ENCODE assay signal across 8 cellular contexts in the genomic region with DNA sequence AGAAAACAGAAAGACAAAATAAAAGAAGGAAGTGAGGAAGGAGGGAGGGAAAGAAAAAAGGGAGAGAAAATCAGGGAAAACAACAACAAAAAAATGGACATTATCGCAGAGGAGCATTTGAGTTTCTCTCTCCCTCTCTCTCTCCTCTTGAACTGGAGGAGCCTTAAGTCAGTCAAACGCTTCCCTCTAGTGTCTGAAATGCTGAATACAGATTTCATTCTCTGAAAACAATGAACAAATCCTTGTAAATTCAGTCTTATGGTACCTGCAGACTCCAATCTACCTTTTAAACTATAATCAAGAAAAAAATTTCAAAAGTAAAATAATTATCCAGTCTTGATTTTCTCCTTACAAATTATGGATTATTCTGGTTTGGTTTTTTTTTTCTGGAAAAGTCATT.
DNase-seq lines count a peak whose midpoint lies in the region; ATAC-seq and TF ChIP-seq lines count a peak whose summit lies in the region.

No MANE protein-coding gene starts in this region.

- no peaks in the 10 kb centered on the region for H3K4me1 Mint-ChIP-seq in activated CD8-positive, alpha-beta memory T cell treated with anti-CD3 and anti-CD28 coated beads, Interleukin-2, amount 10 ng/mL, durations not matched to agents 7 days and 5 days
- peaks cover 44% of the 10 kb centered on the region for H3K4me1 Mint-ChIP-seq in nephron progenitor cell
- no peaks in the 10 kb centered on the region for H3K4me1 Mint-ChIP-seq in activated naive CD4-positive, alpha-beta T cell treated with anti-CD3 and anti-CD28 coated beads for 36 hours (ENCODE audit: low read depth)

- peak; percentile 39 for ATAC-seq in activated CD8-positive, alpha-beta memory T cell treated with anti-CD3 and anti-CD28 coated beads, Interleukin-2, amount 10 ng/mL, durations not matched to agents 7 days and 5 days
- peak; percentile 56 for ATAC-seq in HG03066 (IDR thresholded peaks at IDR 0.05; ENCODE audit: low read depth, unreplicated experiment)

- no peaks in the 10 kb centered on the region for H3K9me3 Mint-ChIP-seq in activated CD8-positive, alpha-beta memory T cell treated with anti-CD3 and anti-CD28 coated beads, Interleukin-2, amount 10 ng/mL, durations not matched to agents 7 days and 5 days (ENCODE audit: low read depth)
- no peaks in the 10 kb centered on the region for H3K9me3 Mint-ChIP-seq in nephron progenitor cell
- H3K9me3 Mint-ChIP-seq in activated naive CD4-positive, alpha-beta T cell treated with anti-CD3 and anti-CD28 coated beads for 36 hours: no peaks in the 10 kb centered on the region

- H3K27ac Mint-ChIP-seq in activated CD8-positive, alpha-beta memory T cell treated with anti-CD3 and anti-CD28 coated beads, Interleukin-2, amount 10 ng/mL, durations not matched to agents 7 days and 5 days: no peak overlapping the region
- H3K27ac Mint-ChIP-seq in nephron progenitor cell: peak overlapping the region; percentile 5
- no peak overlapping the region for H3K27ac Mint-ChIP-seq in activated naive CD4-positive, alpha-beta T cell treated with anti-CD3 and anti-CD28 coated beads for 36 hours

- peaks cover 2% of the 10 kb centered on the region for H3K27me3 Mint-ChIP-seq in activated CD8-positive, alpha-beta memory T cell treated with anti-CD3 and anti-CD28 coated beads, Interleukin-2, amount 10 ng/mL, durations not matched to agents 7 days and 5 days
- H3K27me3 Mint-ChIP-seq in nephron progenitor cell (ENCODE audit: low read depth, poor library complexity): peaks cover 10% of the 10 kb centered on the region
- H3K27me3 Mint-ChIP-seq in activated naive CD4-positive, alpha-beta T cell treated with anti-CD3 and anti-CD28 coated beads for 36 hours (ENCODE audit: low read depth): peaks cover 2% of the 10 kb centered on the region

- CTCF ChIA-PET in activated CD8-positive, alpha-beta memory T cell treated with anti-CD3 and anti-CD28 coated beads, Interleukin-2, amount 10 ng/mL, durations not matched to agents 7 days and 5 days (lab: Charles Lee): no interaction called here
- CTCF ChIA-PET in activated naive CD4-positive, alpha-beta T cell treated with anti-CD3 and anti-CD28 coated beads for 36 hours (lab: Charles Lee): interaction anchor here (0.7 to 1.9 kb wide), 7 partner anchors 25 to 227 kb away, joined by 3 to 11 read pairs (median 3); no protein-coding TSS in a partner anchor

- H3K4me3 Mint-ChIP-seq in activated CD8-positive, alpha-beta memory T cell treated with anti-CD3 and anti-CD28 coated beads, Interleukin-2, amount 10 ng/mL, durations not matched to agents 7 days and 5 days: no peak overlapping the region
- H3K4me3 Mint-ChIP-seq in nephron progenitor cell: no peak overlapping the region
- no peak overlapping the region for H3K4me3 Mint-ChIP-seq in activated naive CD4-positive, alpha-beta T cell treated with anti-CD3 and anti-CD28 coated beads for 36 hours

- H3K36me3 Mint-ChIP-seq in activated CD8-positive, alpha-beta memory T cell treated with anti-CD3 and anti-CD28 coated beads, Interleukin-2, amount 10 ng/mL, durations not matched to agents 7 days and 5 days: no peaks in the 10 kb centered on the region
- no peaks in the 10 kb centered on the region for H3K36me3 Mint-ChIP-seq in nephron progenitor cell (ENCODE audit: low read depth)
- no peaks in the 10 kb centered on the region for H3K36me3 Mint-ChIP-seq in activated naive CD4-positive, alpha-beta T cell treated with anti-CD3 and anti-CD28 coated beads for 36 hours (ENCODE audit: low read depth)

- intact Hi-C loops in posterior vena cava (cut with DNase I): loop anchor here in 1 of 2 donors (5.0 kb wide), 1 partner anchor 1251 kb away; no protein-coding TSS in a partner anchor
- intact Hi-C loops in activated naive CD4-positive, alpha-beta T cell treated with anti-CD3 and anti-CD28 coated beads for 36 hours (cut with micrococcal nuclease): loop anchor here (1.0 to 5.0 kb wide), 4 partner anchors 39 to 901 kb away; no protein-coding TSS in a partner anchor

- DNase-seq in activated CD8-positive, alpha-beta memory T cell treated with anti-CD3 and anti-CD28 coated beads, Interleukin-2, amount 10 ng/mL, durations not matched to agents 7 days and 5 days: no peak
- DNase-seq in activated CD8-positive, alpha-beta memory T cell treated with anti-CD3 and anti-CD28 coated beads, Interleukin-2, amount 50 U/mL, for 48 hours: no peak
- peak; percentile 48 for DNase-seq in NCI-H82 (lab: John Stamatoyannopoulos, UW)
- DNase-seq in dermis blood vessel endothelial cell: peak; percentile 74
- no peak for DNase-seq in nephron progenitor cell
- no peak for DNase-seq in posterior vena cava (ENCODE audit: low spot score)
- DNase-seq in activated naive CD4-positive, alpha-beta T cell treated with anti-CD3 and anti-CD28 coated beads for 36 hours: no peak

- peak; percentile 62 for TF ChIP-seq CTCF in nephron progenitor cell (IDR thresholded peaks at IDR 0.05)

Comparison
In these comparisons a context has a peak if more than half of its experiments do, and no peak if none do; other contexts are left out.
1. DNase-seq: peak in NCI-H82 (single experiment) and dermis blood vessel endothelial cell (single experiment); none in activated CD8-positive, alpha-beta memory T cell treated with anti-CD3 and anti-CD28 coated beads, Interleukin-2, amount 10 ng/mL, durations not matched to agents 7 days and 5 days (single experiment), activated CD8-positive, alpha-beta memory T cell treated with anti-CD3 and anti-CD28 coated beads, Interleukin-2, amount 50 U/mL, for 48 hours (single experiment), nephron progenitor cell (single experiment), posterior vena cava (single experiment) and activated naive CD4-positive, alpha-beta T cell treated with anti-CD3 and anti-CD28 coated beads for 36 hours (single experiment).